In genomic region chr7:88789480-88790064, GRCh38 we compare ENCODE assay signal across 8 cellular contexts. TPM values are rescaled to one million over a fixed set of nuclear protein-coding genes. Genes with fewer than 3 reads are reported as not detected.
DNase-seq lines count a peak whose midpoint lies in the region; ATAC-seq and TF ChIP-seq lines count a peak whose summit lies in the region.

No MANE protein-coding gene starts in this region.

- H3K36me3 Mint-ChIP-seq in T-helper 2 cell treated with Interferon-gamma antibody and Interleukin-4, amounts not matched to agents 5 μg/mL and 100 μg/mL, for 36 hours (ENCODE audit: low read depth), result no peaks in the 10 kb centered on the region

- TF ChIP-seq CTCF in LNCaP clone FGC (IDR thresholded peaks at IDR 0.05; ENCODE audit: control insufficient read depth, extremely low read depth, insufficient read depth) (peak; percentile 48), breast epithelium (IDR thresholded peaks at IDR 0.05) (peak; percentile 34 to 62 (median 58)), osteoblast (IDR thresholded peaks at IDR 0.05; ENCODE audit: extremely low read depth, low read depth, low read length) (peak; percentile 49)

- H3K27me3 ChIP-seq in breast epithelium, result no peaks in the 10 kb centered on the region
- no peaks in the 10 kb centered on the region for H3K27me3 ChIP-seq in osteoblast (ENCODE audit: insufficient read depth, low read length)

- no peak for TF ChIP-seq POLR2A in breast epithelium (IDR thresholded peaks at IDR 0.05)

- no peaks in the 10 kb centered on the region for H3K27me3 Mint-ChIP-seq in T-helper 2 cell treated with Interferon-gamma antibody and Interleukin-4, amounts not matched to agents 5 μg/mL and 100 μg/mL, for 36 hours (ENCODE audit: low read depth)

- intact Hi-C loops in breast epithelium (cut with DNase I; ENCODE audit: low total_unique reads), result loop anchor here (5.0 kb wide), 1 partner anchor 353 kb away; no protein-coding TSS in a partner anchor

- H3K4me1 ChIP-seq in breast epithelium (no peaks in the 10 kb centered on the region), osteoblast (ENCODE audit: insufficient read depth, low read length) (no peaks in the 10 kb centered on the region)

- no peak overlapping the region for H2AFZ ChIP-seq in osteoblast (ENCODE audit: low read length)

- no peaks in the 10 kb centered on the region for H3K4me1 Mint-ChIP-seq in T-helper 2 cell treated with Interferon-gamma antibody and Interleukin-4, amounts not matched to agents 5 μg/mL and 100 μg/mL, for 36 hours (ENCODE audit: low read depth)

- H3K4me3 Mint-ChIP-seq in T-helper 2 cell treated with Interferon-gamma antibody and Interleukin-4, amounts not matched to agents 5 μg/mL and 100 μg/mL, for 36 hours, result no peak overlapping the region

- H3K36me3 ChIP-seq in breast epithelium (no peaks in the 10 kb centered on the region), osteoblast (ENCODE audit: insufficient read depth, low read length) (no peaks in the 10 kb centered on the region)

- ATAC-seq in HG02623 (IDR thresholded peaks at IDR 0.05; ENCODE audit: unreplicated experiment), result no peak

- H3K4me2 ChIP-seq in osteoblast (ENCODE audit: insufficient read depth, low read length), result no peak overlapping the region

- H3K9me3 ChIP-seq in breast epithelium (no peaks in the 10 kb centered on the region), osteoblast (ENCODE audit: low read depth, low read length) (no peaks in the 10 kb centered on the region)

- no peaks in the 10 kb centered on the region for H3K79me2 ChIP-seq in osteoblast (ENCODE audit: insufficient read depth, low read length)

- H3K27ac Mint-ChIP-seq in T-helper 2 cell treated with Interferon-gamma antibody and Interleukin-4, amounts not matched to agents 5 μg/mL and 100 μg/mL, for 36 hours, result no peak overlapping the region

- H4K20me1 ChIP-seq in osteoblast (ENCODE audit: insufficient read depth, low read length), result no peaks in the 10 kb centered on the region

- DNase-seq in NOMO-1 treated with DMSO at 0.1 percent for 48 hours (lab: John Stamatoyannopoulos, UW; ENCODE audit: unreplicated experiment), result peak; percentile 44
- DNase-seq in NOMO-1 treated with dmso at 0.1 percent for 144 hours (lab: John Stamatoyannopoulos, UW; ENCODE audit: unreplicated experiment), result no peak
- DNase-seq in LNCaP clone FGC (ENCODE audit: low read depth), result peak; percentile 7
- no peak for DNase-seq in breast epithelium (ENCODE audit: low spot score in 2 of 2)
- DNase-seq in osteoblast (ENCODE audit: insufficient read length, low spot score, missing footprints), result no peak
- DNase-seq in activated T-cell treated with anti-CD3 and anti-CD28 coated beads, Interleukin-2, amount 50 U/mL, for 1 hour, result no peak
- DNase-seq in T-helper 2 cell treated with Interferon-gamma antibody and Interleukin-4, amounts not matched to agents 5 μg/mL and 100 μg/mL, for 36 hours (ENCODE audit: low spot score), result no peak

- no peak overlapping the region for H3K4me3 ChIP-seq in LNCaP clone FGC (ENCODE audit: low read depth, low read length)
- no peak overlapping the region for H3K4me3 ChIP-seq in breast epithelium
- no peak overlapping the region for H3K4me3 ChIP-seq in osteoblast (ENCODE audit: insufficient read depth, low read length)

- H3K27ac ChIP-seq in breast epithelium (no peak overlapping the region), osteoblast (ENCODE audit: low read depth, low read length) (no peak overlapping the region)

- H3K9me3 Mint-ChIP-seq in T-helper 2 cell treated with Interferon-gamma antibody and Interleukin-4, amounts not matched to agents 5 μg/mL and 100 μg/mL, for 36 hours, result no peaks in the 10 kb centered on the region

RNA-seq across cellular contexts. Expression of gene TEX47, which starts 6.0 kb away (rescaled TPM):
- not detected for total RNA-seq in breast epithelium
- total RNA-seq in osteoblast, result not detected in 2 replicates

RNA-seq across cellular contexts. Expression of gene ZNF804B, which starts 30.1 kb away (rescaled TPM):
- total RNA-seq in breast epithelium (under 1 TPM in 1 of 3 donors, not detected in 2; 0.33 TPM), osteoblast (not detected in 2 replicates)

Comparison
In these comparisons a context has a peak if more than half of its experiments do, and no peak if none do; other contexts are left out.
1. DNase-seq: peak in NOMO-1 treated with DMSO at 0.1 percent for 48 hours (single experiment) and LNCaP clone FGC (single experiment); none in NOMO-1 treated with dmso at 0.1 percent for 144 hours (single experiment), breast epithelium (0 of 2), osteoblast (single experiment), activated T-cell treated with anti-CD3 and anti-CD28 coated beads, Interleukin-2, amount 50 U/mL, for 1 hour (single experiment) and T-helper 2 cell treated with Interferon-gamma antibody and Interleukin-4, amounts not matched to agents 5 μg/mL and 100 μg/mL, for 36 hours (single experiment).
2. Peak in every context shown above with its lines, with median percentiles within 50 percentile points of each other: CTCF ChIP-seq.